3 cellular contexts compared by ENCODE assay signal in the genomic region with DNA sequence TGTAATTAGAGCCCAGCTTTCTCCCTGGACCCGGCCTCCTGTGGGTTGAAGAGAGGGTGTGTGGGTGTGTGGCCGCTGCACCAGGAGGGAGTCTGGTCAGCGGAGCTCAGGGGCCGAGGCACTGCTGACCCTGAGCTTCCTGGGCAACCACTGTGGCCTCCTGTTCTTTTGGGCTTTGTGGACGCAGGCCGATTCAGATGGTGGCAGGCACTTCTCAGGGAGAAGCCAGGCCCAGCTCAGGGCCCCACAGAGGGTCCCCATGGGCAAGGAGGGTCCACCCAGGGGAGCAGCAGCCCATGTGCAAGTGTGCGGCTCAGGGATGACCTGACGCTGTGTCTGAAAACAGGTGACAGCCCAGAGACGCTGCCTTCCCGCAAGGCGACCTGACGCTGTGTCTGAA. TPM values are rescaled to one million over a fixed set of nuclear protein-coding genes. Genes with fewer than 3 reads are reported as not detected.
"Had no signal": no experiment of that assay in that cellular context is flagged by ENCODE, and none has a peak within 500 bp of the region (broad histone marks: within the 10 kb centered on the region; RNA-seq: fewer than 3 reads in every experiment).

No MANE protein-coding gene starts in this region.

RNA-seq across cellular contexts. Expression of gene CACNA1B, which starts 11.0 kb away (rescaled TPM):
- total RNA-seq: GM23248, HT-29, IMR-90 had no signal
- polyA plus RNA-seq: GM23248 had no signal
